8 cellular contexts compared by ENCODE assay signal in the genomic region with DNA sequence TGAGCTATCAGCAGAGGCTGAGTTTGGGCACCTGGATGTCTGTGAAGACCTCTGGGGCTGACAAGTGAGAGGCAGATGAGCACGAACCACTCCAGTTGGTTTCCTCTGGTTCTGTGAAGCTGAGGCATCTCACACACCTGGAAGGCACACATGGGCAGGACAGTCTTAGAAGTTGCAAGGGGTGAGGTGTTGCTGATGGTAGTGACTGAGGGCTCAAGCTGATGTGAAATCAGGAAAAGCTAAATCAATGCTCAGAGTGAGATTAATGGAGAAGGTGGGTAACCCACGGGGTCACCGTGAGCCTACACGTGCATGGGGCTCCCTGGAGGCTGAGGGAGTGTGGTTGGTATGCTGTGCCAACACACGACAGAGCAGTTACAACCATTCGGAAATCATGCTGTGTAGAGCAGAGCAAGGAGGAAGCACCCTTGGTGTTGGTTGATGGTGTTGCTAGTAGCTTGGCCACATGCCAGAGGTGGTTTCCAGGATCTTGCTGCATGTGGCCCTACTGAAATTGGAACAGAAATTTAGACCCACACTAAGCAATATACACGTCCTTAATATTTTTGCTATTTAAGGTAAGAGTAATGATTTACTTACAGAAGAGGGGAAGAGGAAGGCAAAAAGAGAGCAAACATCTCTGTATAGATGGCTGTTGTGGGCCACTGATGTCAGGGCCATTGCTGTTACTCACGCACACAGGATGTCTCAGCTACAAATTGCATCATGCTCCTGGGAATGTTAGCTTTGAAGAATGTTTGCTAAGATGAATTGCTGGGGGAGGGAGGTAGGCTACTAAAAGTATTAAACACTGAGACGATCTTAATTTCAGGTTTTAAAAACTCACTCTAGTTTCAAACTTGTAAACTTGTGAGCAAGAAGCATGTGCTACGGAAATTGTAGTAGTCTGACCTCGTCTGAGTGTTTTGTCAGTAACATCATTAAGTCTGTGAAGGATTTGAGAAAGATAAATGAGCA.
DNase-seq lines count a peak whose midpoint lies in the region; ATAC-seq and TF ChIP-seq lines count a peak whose summit lies in the region.

No MANE protein-coding gene starts in this region.

- peaks cover 69% of the 10 kb centered on the region for H3K36me3 ChIP-seq in RWPE2 (ENCODE audit: low read depth)
- no peaks in the 10 kb centered on the region for H3K36me3 ChIP-seq in cardiac muscle cell
- no peaks in the 10 kb centered on the region for H3K36me3 ChIP-seq in testis (ENCODE audit: low read depth, missing control alignments)

- DNase-seq in DMS53 (lab: John Stamatoyannopoulos, UW) (peak; percentile 45), DMS53 treated with DMSO at 0.1 percent for 48 hours (lab: John Stamatoyannopoulos, UW; ENCODE audit: unreplicated experiment) (no peak), RWPE2 (ENCODE audit: low spot score) (no peak), cardiac muscle cell (ENCODE audit: low read depth in 1 of 2, low spot score in 1 of 2) (peak; percentile 35 to 95), testis (peak; percentile 35), Ammon's horn (ENCODE audit: low spot score) (no peak)

- peaks cover 21% of the 10 kb centered on the region for H3K4me1 ChIP-seq in RWPE2 (ENCODE audit: insufficient read depth, poor library complexity, severe bottlenecking)
- H3K4me1 ChIP-seq in cardiac muscle cell (ENCODE audit: low read depth): no peaks in the 10 kb centered on the region
- no peaks in the 10 kb centered on the region for H3K4me1 ChIP-seq in testis

- H3K27me3 ChIP-seq in RWPE2 (ENCODE audit: insufficient read depth, poor library complexity, severe bottlenecking) (no peaks in the 10 kb centered on the region), cardiac muscle cell (no peaks in the 10 kb centered on the region), testis (no peaks in the 10 kb centered on the region)

- peak overlapping the region; percentile 87 for H3K27ac ChIP-seq in RWPE2 (ENCODE audit: poor library complexity, severe bottlenecking)
- no peak overlapping the region for H3K27ac ChIP-seq in cardiac muscle cell
- no peak overlapping the region for H3K27ac ChIP-seq in testis

- no peak overlapping the region for H3K4me3 ChIP-seq in RWPE2 (ENCODE audit: severe bottlenecking)
- H3K4me3 ChIP-seq in cardiac muscle cell: no peak overlapping the region
- no peak overlapping the region for H3K4me3 ChIP-seq in testis

- ATAC-seq in HG02588 (IDR thresholded peaks at IDR 0.05; ENCODE audit: unreplicated experiment) (peak; percentile 55), RWPE2 (ENCODE audit: low read depth) (peak; percentile 86), GM18517 (IDR thresholded peaks at IDR 0.05; ENCODE audit: unreplicated experiment) (no peak)

- H3K9me3 ChIP-seq in RWPE2 (ENCODE audit: severe bottlenecking) (no peaks in the 10 kb centered on the region), cardiac muscle cell (ENCODE audit: low read depth) (no peaks in the 10 kb centered on the region), testis (no peaks in the 10 kb centered on the region)

- WGBS in testis, 2 donors: 76% methylated on average over 11 of the region's 11 CpGs

- no peak for TF ChIP-seq POLR2A in testis (IDR thresholded peaks at IDR 0.05)

- intact Hi-C loops in testis (cut with DNase I; ENCODE audit: low total_unique reads): no loop called here

- TF ChIP-seq CTCF in RWPE2 (IDR thresholded peaks at IDR 0.05; ENCODE audit: poor library complexity, severe bottlenecking) (no peak), cardiac muscle cell (IDR thresholded peaks at IDR 0.05; ENCODE audit: low read depth, low read length) (no peak), testis (IDR thresholded peaks at IDR 0.05) (no peak)

Comparison
In these comparisons a context has a peak if more than half of its experiments do, and no peak if none do; other contexts are left out.
1. DNase-seq: peak in DMS53 (single experiment), cardiac muscle cell (2 of 2) and testis (single experiment); none in DMS53 treated with DMSO at 0.1 percent for 48 hours (single experiment), RWPE2 (single experiment) and Ammon's horn (single experiment).